Comparison of ENCODE assay signal across 9 cellular contexts in the genomic region with DNA sequence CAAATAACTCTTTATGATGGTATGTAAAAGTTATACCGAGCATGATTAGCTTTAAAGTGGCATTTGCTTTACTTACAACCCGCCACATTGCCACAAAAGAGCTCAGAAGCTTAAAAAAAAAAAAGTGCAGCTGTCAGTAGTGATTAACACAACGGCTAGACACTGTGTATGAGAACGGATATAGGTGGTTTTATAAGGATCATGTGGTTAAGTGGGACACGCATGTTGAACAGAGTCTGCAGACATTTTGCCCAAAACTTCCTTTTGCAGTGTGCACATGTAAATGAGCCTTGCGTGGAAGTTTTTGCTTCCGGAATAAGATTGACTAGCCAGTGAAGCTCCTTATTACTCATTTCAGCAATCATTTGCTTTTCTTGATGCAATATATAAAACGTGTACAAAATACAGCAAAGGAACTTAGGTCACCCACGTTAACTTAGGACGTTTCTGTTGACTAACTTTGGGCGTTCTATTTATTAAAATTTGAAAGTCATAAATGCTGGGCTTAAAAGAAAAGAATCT. TPM values are rescaled to one million over a fixed set of nuclear protein-coding genes. Genes with fewer than 3 reads are reported as not detected.
A peak's percentile ranks its signal among the peaks of the same experiment; 100 is the strongest.
DNase-seq lines count a peak whose midpoint lies in the region; ATAC-seq and FAIRE-seq lines count a peak whose summit lies in the region.
"Had no signal": no experiment of that assay in that cellular context is flagged by ENCODE, and none has a peak within 500 bp of the region (broad histone marks: within the 10 kb centered on the region; RNA-seq: fewer than 3 reads in every experiment).

No MANE protein-coding gene starts in this region.

- peaks cover 55% of the 10 kb centered on the region for H3K4me1 Mint-ChIP-seq in activated T-helper 2 cell treated with anti-CD3 and anti-CD28 coated beads, Interferon-gamma antibody, Interleukin-2, Interleukin-4, amounts not matched to agents 10 μg/mL and 5 μg/mL and 100 μg/mL, durations not matched to agents 14 hours and 24 hours and 36 hours (ENCODE audit: low read depth)

- peak; percentile 97 for ATAC-seq in GM18858 (IDR thresholded peaks at IDR 0.05; ENCODE audit: unreplicated experiment)
- ATAC-seq in HG02840 (IDR thresholded peaks at IDR 0.05; ENCODE audit: low FRiP score, unreplicated experiment), result peak; percentile 99

- peak; percentile 91 for DNase-seq in NOMO-1 treated with dmso at 0.1 percent for 144 hours (lab: John Stamatoyannopoulos, UW; ENCODE audit: unreplicated experiment)
- DNase-seq in activated T-helper 2 cell treated with anti-CD3 and anti-CD28 coated beads, Interferon-gamma antibody, Interleukin-2, Interleukin-4, amounts not matched to agents 10 μg/mL and 5 μg/mL and 100 μg/mL, durations not matched to agents 14 hours and 24 hours and 36 hours (ENCODE audit: low spot score), result peak; percentile 69
- DNase-seq in mucosa of gallbladder (ENCODE audit: low spot score), result peak; percentile 45
- peak; percentile 4 for DNase-seq in urothelium cell line (ENCODE audit: low spot score)
- no peak for DNase-seq in SHP77 (lab: John Stamatoyannopoulos, UW)
- DNase-seq in NCI-H2081 (lab: John Stamatoyannopoulos, UW), result no peak
- DNase-seq: psoas muscle had no signal

- no peak for FAIRE-seq in urothelium cell line (lab: Jason Lieb, UNC)

- no peaks in the 10 kb centered on the region for H3K36me3 Mint-ChIP-seq in activated T-helper 2 cell treated with anti-CD3 and anti-CD28 coated beads, Interferon-gamma antibody, Interleukin-2, Interleukin-4, amounts not matched to agents 10 μg/mL and 5 μg/mL and 100 μg/mL, durations not matched to agents 14 hours and 24 hours and 36 hours (ENCODE audit: low read depth)

- peaks cover 2% of the 10 kb centered on the region for H3K27me3 Mint-ChIP-seq in activated T-helper 2 cell treated with anti-CD3 and anti-CD28 coated beads, Interferon-gamma antibody, Interleukin-2, Interleukin-4, amounts not matched to agents 10 μg/mL and 5 μg/mL and 100 μg/mL, durations not matched to agents 14 hours and 24 hours and 36 hours (ENCODE audit: low read depth)

- H3K27ac Mint-ChIP-seq in activated T-helper 2 cell treated with anti-CD3 and anti-CD28 coated beads, Interferon-gamma antibody, Interleukin-2, Interleukin-4, amounts not matched to agents 10 μg/mL and 5 μg/mL and 100 μg/mL, durations not matched to agents 14 hours and 24 hours and 36 hours, result peak overlapping the region; percentile 77

- peak overlapping the region; percentile 66 for H3K4me3 Mint-ChIP-seq in activated T-helper 2 cell treated with anti-CD3 and anti-CD28 coated beads, Interferon-gamma antibody, Interleukin-2, Interleukin-4, amounts not matched to agents 10 μg/mL and 5 μg/mL and 100 μg/mL, durations not matched to agents 14 hours and 24 hours and 36 hours (ENCODE audit: low read depth)

- no peaks in the 10 kb centered on the region for H3K9me3 Mint-ChIP-seq in activated T-helper 2 cell treated with anti-CD3 and anti-CD28 coated beads, Interferon-gamma antibody, Interleukin-2, Interleukin-4, amounts not matched to agents 10 μg/mL and 5 μg/mL and 100 μg/mL, durations not matched to agents 14 hours and 24 hours and 36 hours

- intact Hi-C loops in activated T-helper 2 cell treated with anti-CD3 and anti-CD28 coated beads, Interferon-gamma antibody, Interleukin-2, Interleukin-4, amounts not matched to agents 10 μg/mL and 5 μg/mL and 100 μg/mL, durations not matched to agents 14 hours and 24 hours and 36 hours (cut with micrococcal nuclease), result loop anchor here (1.0 to 10.0 kb wide), 8 partner anchors 13 to 420 kb away; a partner anchor contains a TSS

RNA-seq across cellular contexts. Expression of a gene that starts 58.7 kb away (rescaled TPM):
- 4.2 and 4.3 TPM in 2 replicates for total RNA-seq in activated T-helper 2 cell treated with anti-CD3 and anti-CD28 coated beads, Interferon-gamma antibody, Interleukin-2, Interleukin-4, amounts not matched to agents 10 μg/mL and 5 μg/mL and 100 μg/mL, durations not matched to agents 14 hours and 24 hours and 36 hours
- 147 TPM for total RNA-seq in mucosa of gallbladder

Comparison
In these comparisons a context has a peak if more than half of its experiments do, and no peak if none do; other contexts are left out.
1. DNase-seq: peak in NOMO-1 treated with dmso at 0.1 percent for 144 hours (single experiment), activated T-helper 2 cell treated with anti-CD3 and anti-CD28 coated beads, Interferon-gamma antibody, Interleukin-2, Interleukin-4, amounts not matched to agents 10 μg/mL and 5 μg/mL and 100 μg/mL, durations not matched to agents 14 hours and 24 hours and 36 hours (single experiment), mucosa of gallbladder (single experiment) and urothelium cell line (single experiment); none in SHP77 (0 of 2) and NCI-H2081 (0 of 2).
2. RNA of a gene that starts 58.7 kb away (total RNA-seq): 147 TPM in mucosa of gallbladder (single experiment); 4.2 to 4.3 TPM in activated T-helper 2 cell treated with anti-CD3 and anti-CD28 coated beads, Interferon-gamma antibody, Interleukin-2, Interleukin-4, amounts not matched to agents 10 μg/mL and 5 μg/mL and 100 μg/mL, durations not matched to agents 14 hours and 24 hours and 36 hours; every median in the first group is over 10 times any median in the second.